21 cellular contexts compared by ENCODE assay signal in genomic region chr9:37937403-37937802, GRCh38. TPM values are rescaled to one million over a fixed set of nuclear protein-coding genes. Genes with fewer than 3 reads are reported as not detected.
DNase-seq lines count a peak whose midpoint lies in the region; ATAC-seq, FAIRE-seq and TF ChIP-seq lines count a peak whose summit lies in the region.
"Had no signal": no experiment of that assay in that cellular context is flagged by ENCODE, and none has a peak within 500 bp of the region (broad histone marks: within the 10 kb centered on the region; RNA-seq: fewer than 3 reads in every experiment).

No MANE protein-coding gene starts in this region.

- H3K4me3 Mint-ChIP-seq in CD8-positive, alpha-beta memory T cell, result no peak overlapping the region
- H3K4me3 Mint-ChIP-seq in nephron progenitor cell, result no peak overlapping the region
- H3K4me3 Mint-ChIP-seq: activated CD4-positive, alpha-beta T cell treated with anti-CD3 and anti-CD28 coated beads, Interleukin-2, amount 10 ng/mL, durations not matched to agents 7 days and 5 days; memory B cell had no signal

- H3K4me2 ChIP-seq in endothelial cell of umbilical vein (ENCODE audit: insufficient read depth, low read length), result no peak overlapping the region
- no peak overlapping the region for H3K4me2 ChIP-seq in HepG2 (ENCODE audit: low read depth, low read length)

- no peaks in the 10 kb centered on the region for H3K36me3 Mint-ChIP-seq in CD8-positive, alpha-beta memory T cell
- H3K36me3 Mint-ChIP-seq in nephron progenitor cell (ENCODE audit: low read depth), result no peaks in the 10 kb centered on the region
- H3K36me3 Mint-ChIP-seq: memory B cell had no signal

- no peaks in the 10 kb centered on the region for H3K9me3 ChIP-seq in CD8-positive, alpha-beta memory T cell (ENCODE audit: low read length)
- H3K9me3 ChIP-seq in HUES64 (ENCODE audit: insufficient read depth, low read depth, low read length), result no peaks in the 10 kb centered on the region
- H3K9me3 ChIP-seq in endothelial cell of umbilical vein (replicated peaks; ENCODE audit: control insufficient read depth, insufficient read depth, low read length), result no peaks in the 10 kb centered on the region
- no peaks in the 10 kb centered on the region for H3K9me3 ChIP-seq in HepG2 (ENCODE audit: low read length)
- H3K9me3 ChIP-seq in kidney (ENCODE audit: control insufficient read depth in 1 of 2, low read length in 2 of 2), result no peaks in the 10 kb centered on the region
- H3K9me3 ChIP-seq: Caco-2, neutrophil, sigmoid colon had no signal

- no peaks in the 10 kb centered on the region for H3K4me1 Mint-ChIP-seq in CD8-positive, alpha-beta memory T cell
- peaks cover 43% of the 10 kb centered on the region for H3K4me1 Mint-ChIP-seq in nephron progenitor cell
- H3K4me1 Mint-ChIP-seq: activated CD4-positive, alpha-beta T cell treated with anti-CD3 and anti-CD28 coated beads, Interleukin-2, amount 10 ng/mL, durations not matched to agents 7 days and 5 days; memory B cell had no signal

- H3K36me3 ChIP-seq in CD8-positive, alpha-beta memory T cell (ENCODE audit: insufficient read depth, low read length), result no peaks in the 10 kb centered on the region
- H3K36me3 ChIP-seq in HUES64 (ENCODE audit: insufficient read depth, low read length) (no peaks in the 10 kb centered on the region), endothelial cell of umbilical vein (ENCODE audit: control insufficient read depth in 2 of 2, extremely low read depth in 1 of 2, insufficient read depth in 2 of 2, low read length in 2 of 2) (no peaks in the 10 kb centered on the region), HepG2 (replicated peaks in 1 of 2; ENCODE audit: control insufficient read depth in 1 of 2, insufficient read depth in 2 of 2, low read length in 2 of 2) (peaks cover 34 to 85% of the 10 kb centered on the region in 2 experiments), kidney (ENCODE audit: control insufficient read depth in 1 of 2, insufficient read depth in 2 of 2, low read length in 2 of 2) (peaks cover 0 to 8% of the 10 kb centered on the region in 2 donors)
- H3K36me3 ChIP-seq: neutrophil, sigmoid colon had no signal

- BruUV-seq in endothelial cell of umbilical vein (replicated peaks; lab: Mats Ljungman, UMichigan) (no TSS peak), HepG2 (replicated peaks; lab: Mats Ljungman, UMichigan) (no TSS peak)

- in situ Hi-C loops in HepG2 (cut with HindIII; ENCODE audit: extremely low pct_ligation_motif_present, low pct_unique_long_range_greater_than_20kb), result no loop called here

- H3K4me1 ChIP-seq in CD8-positive, alpha-beta memory T cell (ENCODE audit: insufficient read depth, low read length), result no peaks in the 10 kb centered on the region
- H3K4me1 ChIP-seq in HUES64 (ENCODE audit: insufficient read depth, low read length) (peaks cover 22% of the 10 kb centered on the region; the same call in 1 of the 2 replicates), endothelial cell of umbilical vein (ENCODE audit: control insufficient read depth, extremely low read depth, insufficient read depth, low read length) (peaks cover 35% of the 10 kb centered on the region), HepG2 (ENCODE audit: insufficient read depth, low read length) (peaks cover 30% of the 10 kb centered on the region), kidney (ENCODE audit: control insufficient read depth in 1 of 2, insufficient read depth in 1 of 2, low read depth in 1 of 2, low read length in 2 of 2) (peaks cover 14 to 24% of the 10 kb centered on the region in 2 donors)

- dilution Hi-C loops in endothelial cell of umbilical vein (cut with MboI; ENCODE audit: extremely low pct_ligation_motif_present, low sequenced_read_pairs), result no loop called here

- TF ChIP-seq POLR2A in endothelial cell of umbilical vein (IDR thresholded peaks at IDR 0.05; ENCODE audit: low read depth, low read length) (no peak), HepG2 (IDR thresholded peaks at IDR 0.05; ENCODE audit: insufficient read depth in 1 of 2, low read depth in 2 of 2, low read length in 2 of 2) (no peak)

- H2AFZ ChIP-seq in endothelial cell of umbilical vein (ENCODE audit: low read depth, low read length) (no peak overlapping the region), HepG2 (ENCODE audit: low read length) (no peak overlapping the region)

- DNase-seq in CD8-positive, alpha-beta memory T cell, result no peak
- DNase-seq in endothelial cell of umbilical vein (ENCODE audit: low read depth, low spot score) (no peak), nephron progenitor cell (no peak), posterior vena cava (ENCODE audit: low spot score) (no peak), HepG2 (ENCODE audit: low spot score) (no peak), HuH-7.5 (ENCODE audit: low spot score) (no peak), kidney (no peak)
- DNase-seq: activated CD4-positive, alpha-beta T cell treated with anti-CD3 and anti-CD28 coated beads, Interleukin-2, amount 10 ng/mL, durations not matched to agents 7 days and 5 days; activated naive CD4-positive, alpha-beta T cell treated with Interleukin-2 at 50 U/mL for 16 hours; aorta; Caco-2; H7; NCI-H1417 treated with DMSO at 0.1 percent for 48 hours; NCI-H446; sigmoid colon; stimulated activated CD4-positive, alpha-beta T cell treated with anti-CD3 and anti-CD28 coated beads, Interleukin-2, amount 100 ng/mL, for 48 hours had no signal

- H3K79me2 ChIP-seq in endothelial cell of umbilical vein (ENCODE audit: control insufficient read depth, insufficient read depth, low read length) (peaks cover 2% of the 10 kb centered on the region), HepG2 (ENCODE audit: insufficient read depth, low read length) (no peaks in the 10 kb centered on the region)

- no peak overlapping the region for H3K9ac ChIP-seq in HUES64 (ENCODE audit: low read depth, low read length)
- H3K9ac ChIP-seq in endothelial cell of umbilical vein (replicated peaks; ENCODE audit: extremely low read depth, insufficient read depth, low read length), result no peak overlapping the region
- no peak overlapping the region for H3K9ac ChIP-seq in HepG2 (ENCODE audit: insufficient read depth, low read depth, low read length)
- peak overlapping the region in 1 of 2 donors; percentile 4 for H3K9ac ChIP-seq in kidney (ENCODE audit: low read length in 2 of 2)

- peak overlapping the region; percentile 13 for H3K27ac ChIP-seq in CD8-positive, alpha-beta memory T cell (ENCODE audit: low read depth, low read length)
- H3K27ac ChIP-seq in HUES64 (ENCODE audit: low read depth, low read length), result peak overlapping the region; percentile 36; the same call in 1 of the 2 replicates
- peak overlapping the region; percentile 77 for H3K27ac ChIP-seq in endothelial cell of umbilical vein (ENCODE audit: insufficient read depth, low read depth, low read length)
- no peak overlapping the region for H3K27ac ChIP-seq in HepG2 (ENCODE audit: extremely low read length, insufficient read depth, low read length)
- H3K27ac ChIP-seq in kidney (ENCODE audit: low read depth in 2 of 2, low read length in 2 of 2), result no peak overlapping the region
- H3K27ac ChIP-seq: neutrophil had no signal

- peaks cover 4 to 5% of the 10 kb centered on the region in 2 donors for H3K27me3 Mint-ChIP-seq in CD8-positive, alpha-beta memory T cell
- H3K27me3 Mint-ChIP-seq in nephron progenitor cell (ENCODE audit: low read depth, poor library complexity), result no peaks in the 10 kb centered on the region
- H3K27me3 Mint-ChIP-seq: activated CD4-positive, alpha-beta T cell treated with anti-CD3 and anti-CD28 coated beads, Interleukin-2, amount 10 ng/mL, durations not matched to agents 7 days and 5 days; memory B cell had no signal

- intact Hi-C loops in endothelial cell of umbilical vein (cut with micrococcal nuclease) (no loop called here), posterior vena cava (cut with DNase I) (no loop called here), HepG2 (cut with micrococcal nuclease; ENCODE audit: unreplicated experiment) (no loop called here), kidney (cut with DNase I) (no loop called here)

- POLR2A ChIA-PET in CD8-positive, alpha-beta memory T cell (lab: Charles Lee), result no interaction called here
- POLR2A ChIA-PET in endothelial cell of umbilical vein (lab: Charles Lee), result interaction anchor here (0.6 to 0.7 kb wide), 3 partner anchors 12 to 467 kb away, joined by 3 to 4 read pairs (median 3); no protein-coding TSS in a partner anchor
- POLR2A ChIA-PET in HepG2 (lab: Yijun Ruan, JAX), result no interaction called here

- no peak overlapping the region for H3K27ac Mint-ChIP-seq in CD8-positive, alpha-beta memory T cell
- H3K27ac Mint-ChIP-seq in nephron progenitor cell, result peak overlapping the region; percentile 89
- H3K27ac Mint-ChIP-seq: activated CD4-positive, alpha-beta T cell treated with anti-CD3 and anti-CD28 coated beads, Interleukin-2, amount 10 ng/mL, durations not matched to agents 7 days and 5 days; memory B cell had no signal

- no peak for TF ChIP-seq RAD21 in HepG2 (CRISPR knock-in tag; IDR thresholded peaks at IDR 0.05)

- ATAC-seq in HepG2, result no peak

- no peaks in the 10 kb centered on the region for H3K9me3 Mint-ChIP-seq in CD8-positive, alpha-beta memory T cell
- no peaks in the 10 kb centered on the region for H3K9me3 Mint-ChIP-seq in nephron progenitor cell
- H3K9me3 Mint-ChIP-seq: activated CD4-positive, alpha-beta T cell treated with anti-CD3 and anti-CD28 coated beads, Interleukin-2, amount 10 ng/mL, durations not matched to agents 7 days and 5 days; memory B cell had no signal

- FAIRE-seq in endothelial cell of umbilical vein (lab: Jason Lieb, UNC) (no peak), HepG2 (lab: Jason Lieb, UNC) (no peak), kidney (lab: Jason Lieb, UNC) (no peak)
- FAIRE-seq: GM19239, TTC549 had no signal

- H3K9me1 ChIP-seq in endothelial cell of umbilical vein (replicated peaks; ENCODE audit: control insufficient read depth, extremely low read depth, insufficient read depth, low read length), result no peaks in the 10 kb centered on the region

- no peak overlapping the region for H3K4me3 ChIP-seq in CD8-positive, alpha-beta memory T cell (ENCODE audit: low read length)
- H3K4me3 ChIP-seq in HUES64 (ENCODE audit: low read length) (no peak overlapping the region), endothelial cell of umbilical vein (replicated peaks in 1 of 3; ENCODE audit: insufficient read depth in 1 of 3, low read depth in 1 of 3, low read length in 3 of 3) (no peak overlapping the region), HepG2 (replicated peaks in 1 of 3; ENCODE audit: insufficient read depth in 1 of 3, low read depth in 2 of 3, low read length in 3 of 3) (no peak overlapping the region), kidney (ENCODE audit: low read length in 2 of 2) (no peak overlapping the region)
- H3K4me3 ChIP-seq: sigmoid colon had no signal

- no peak for TF ChIP-seq EP300 in HepG2 (IDR thresholded peaks at IDR 0.05; ENCODE audit: low read depth in 2 of 2, low read length in 2 of 2)
- no peak for TF ChIP-seq EP300 in HepG2 (CRISPR knock-in tag; IDR thresholded peaks at IDR 0.05; ENCODE audit: borderline replicate concordance)

- no peak for TF ChIP-seq CTCF in endothelial cell of umbilical vein (IDR thresholded peaks at IDR 0.05; ENCODE audit: extremely low read depth in 1 of 2, insufficient read depth in 1 of 2, low read depth in 1 of 2, low read length in 2 of 2)
- no peak for TF ChIP-seq CTCF in nephron progenitor cell (IDR thresholded peaks at IDR 0.05)
- no peak for TF ChIP-seq CTCF in HepG2 (CRISPR knock-in tag; IDR thresholded peaks at IDR 0.05)
- TF ChIP-seq CTCF in kidney (IDR thresholded peaks at IDR 0.05; ENCODE audit: borderline replicate concordance, extremely low read depth, insufficient read depth), result no peak

- WGBS in HUES64, result 83% methylated on average over 10 of the region's 10 CpGs
- WGBS in HepG2 (ENCODE audit: low lambda C conversion rate), result 93% methylated on average over 10 of the region's 10 CpGs

- no peaks in the 10 kb centered on the region for H3K27me3 ChIP-seq in CD8-positive, alpha-beta memory T cell (ENCODE audit: insufficient read depth, low read length, poor library complexity, severe bottlenecking)
- no peaks in the 10 kb centered on the region for H3K27me3 ChIP-seq in HUES64 (ENCODE audit: insufficient read depth, low read length)
- H3K27me3 ChIP-seq in endothelial cell of umbilical vein (ENCODE audit: control insufficient read depth in 2 of 2, insufficient read depth in 2 of 2, low read length in 2 of 2), result no peaks in the 10 kb centered on the region
- no peaks in the 10 kb centered on the region for H3K27me3 ChIP-seq in HepG2 (ENCODE audit: control insufficient read depth in 1 of 2, insufficient read depth in 2 of 2, low read length in 2 of 2)
- H3K27me3 ChIP-seq: neutrophil, sigmoid colon had no signal

- CTCF ChIA-PET in CD8-positive, alpha-beta memory T cell (lab: Charles Lee), result no interaction called here
- CTCF ChIA-PET in endothelial cell of umbilical vein (lab: Charles Lee) (interaction anchor here (0.6 to 3.9 kb wide), 10 partner anchors 8 to 156 kb away, joined by 3 to 23 read pairs (median 4); partner anchors contain the start of gene SHB), HepG2 (lab: Yijun Ruan, JAX; ENCODE audit: low intra/inter-chr PET ratio, low total read pairs) (no interaction called here)

- H4K20me1 ChIP-seq in endothelial cell of umbilical vein (replicated peaks; ENCODE audit: control insufficient read depth, extremely low read depth, insufficient read depth, low read length) (no peaks in the 10 kb centered on the region), HepG2 (ENCODE audit: insufficient read depth, low read length) (peaks cover 5% of the 10 kb centered on the region; the same call in 1 of the 2 replicates)

RNA-seq across cellular contexts. Expression of gene SLC25A51, which starts 33.5 kb away (rescaled TPM):
- total RNA-seq in CD8-positive, alpha-beta memory T cell, result 10 to 100 TPM; 38.5 to 39.8 TPM
- polyA plus RNA-seq in CD8-positive, alpha-beta memory T cell, result 12.9 TPM
- polyA plus RNA-seq in HUES64 (2013, experiment 1 of 2), result 7.2 TPM
- polyA plus RNA-seq in HUES64 (2013, experiment 2 of 2), result 11.0 TPM
- 36.2 and 38.3 TPM in 2 replicates for total RNA-seq in endothelial cell of umbilical vein
- 14.8 and 15.4 TPM in 2 replicates for polyA plus RNA-seq in endothelial cell of umbilical vein
- polyA plus RNA-seq in endothelial cell of umbilical vein (2011; cell fraction: cytosol; rRNA removed), result 17.0 and 17.2 TPM in 2 replicates
- polyA plus RNA-seq in endothelial cell of umbilical vein (2011; cell fraction: nucleus; rRNA removed), result 13.2 and 17.7 TPM in 2 replicates
- 14.1 and 21.7 TPM in 2 replicates for polyA plus RNA-seq in endothelial cell of umbilical vein (2012)
- 62.4 and 62.5 TPM in 2 replicates for polyA minus RNA-seq in endothelial cell of umbilical vein
- 19.7 TPM for polyA minus RNA-seq in endothelial cell of umbilical vein (2011; cell fraction: cytosol; rRNA and poly(A)+ RNA removed)
- 23.3 and 28.9 TPM in 2 replicates for polyA minus RNA-seq in endothelial cell of umbilical vein (2011; cell fraction: nucleus; rRNA and poly(A)+ RNA removed)
- total RNA-seq in posterior vena cava, result 10 to 100 TPM; 28.1 to 28.6 TPM
- total RNA-seq in HepG2 (2016; rRNA removed; fragmentation: Illumina TruSeq; extraction: Trizol), result 37.7 and 40.7 TPM in 2 replicates
- total RNA-seq in HepG2 (2016; cell fraction: cytosol; rRNA removed; fragmentation: Illumina TruSeq; extraction: Trizol; ENCODE audit: low read depth), result 39.8 and 41.5 TPM in 2 replicates
- 35.8 and 36.3 TPM in 2 replicates for total RNA-seq in HepG2 (2016; cell fraction: insoluble cytoplasmic fraction; rRNA removed; fragmentation: Illumina TruSeq; extraction: Trizol)
- total RNA-seq in HepG2 (2016; cell fraction: membrane; rRNA removed; fragmentation: Illumina TruSeq; extraction: Trizol), result 69.7 and 71.8 TPM in 2 replicates
- total RNA-seq in HepG2 (2016; cell fraction: nucleus; rRNA removed; fragmentation: Illumina TruSeq; extraction: Trizol), result 20.0 and 24.7 TPM in 2 replicates
- polyA plus RNA-seq in HepG2 (2011; rRNA removed), result 14.6 and 15.4 TPM in 2 replicates
- polyA plus RNA-seq in HepG2 (2011; cell fraction: cytosol; rRNA removed), result 8.9 and 11.5 TPM in 2 replicates
- polyA plus RNA-seq in HepG2 (2011; cell fraction: nucleus; rRNA removed), result 11.8 and 14.7 TPM in 2 replicates
- 6.0 and 8.4 TPM in 2 replicates for polyA plus RNA-seq in HepG2 (2012)
- 44.8 and 48.9 TPM in 2 replicates for polyA plus RNA-seq in HepG2 (2016; cell fraction: cytosol; fragmentation: Illumina TruSeq; extraction: Trizol; ENCODE audit: low read depth)
- 19.9 and 21.9 TPM in 2 replicates for polyA plus RNA-seq in HepG2 (2016; cell fraction: insoluble cytoplasmic fraction; fragmentation: Illumina TruSeq; extraction: Trizol; ENCODE audit: low read depth)
- 48.0 and 51.0 TPM in 2 replicates for polyA plus RNA-seq in HepG2 (2016; cell fraction: membrane; fragmentation: Illumina TruSeq; extraction: Trizol; ENCODE audit: low read depth)
- polyA plus RNA-seq in HepG2 (2016; cell fraction: nucleus; fragmentation: Illumina TruSeq; extraction: Trizol; ENCODE audit: insufficient read depth, low read depth), result 17.6 and 20.1 TPM in 2 replicates
- polyA minus RNA-seq in HepG2 (2011; rRNA and poly(A)+ RNA removed; ENCODE audit: low replicate concordance), result 41.7 and 51.3 TPM in 2 replicates
- 17.5 and 18.0 TPM in 2 replicates for polyA minus RNA-seq in HepG2 (2011; cell fraction: cytosol; rRNA and poly(A)+ RNA removed)
- 40.2 and 47.6 TPM in 2 replicates for polyA minus RNA-seq in HepG2 (2011; cell fraction: nucleus; rRNA and poly(A)+ RNA removed)
- total RNA-seq in kidney, result 25.5 TPM
- 10.7 TPM for polyA plus RNA-seq in kidney (ENCODE audit: insufficient read depth, low read depth, low replicate concordance)

Comparison
In these comparisons a context has a peak if more than half of its experiments do, and no peak if none do; other contexts are left out.
1. H3K27ac ChIP-seq: peak in CD8-positive, alpha-beta memory T cell (single experiment), HUES64 (single experiment) and endothelial cell of umbilical vein (single experiment); none in HepG2 (single experiment) and kidney (0 of 2).